ENCODE assay signal across 16 cellular contexts in the genomic region with DNA sequence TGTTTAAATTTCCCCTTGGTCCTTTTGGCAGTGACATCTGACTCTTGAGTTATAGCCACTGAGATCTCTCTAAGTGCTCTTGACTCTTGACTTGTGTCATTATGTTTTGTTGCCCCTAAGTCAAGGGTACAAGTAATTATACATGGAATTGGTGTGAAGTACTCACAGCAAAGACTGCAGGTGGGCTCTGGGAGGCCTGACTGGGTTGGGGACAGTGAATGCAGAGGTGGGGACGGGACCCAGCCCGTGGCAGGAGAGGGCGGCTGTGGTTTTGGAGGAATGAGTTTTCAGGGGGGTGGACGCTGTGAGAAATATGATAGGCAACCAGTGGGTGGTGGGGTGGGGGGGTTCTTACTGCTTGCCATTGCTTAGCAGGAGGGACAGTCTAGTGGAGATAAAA.
DNase-seq lines count a peak whose midpoint lies in the region; TF ChIP-seq lines count a peak whose summit lies in the region.
"Had no signal": no experiment of that assay in that cellular context is flagged by ENCODE, and none has a peak within 500 bp of the region (broad histone marks: within the 10 kb centered on the region; RNA-seq: fewer than 3 reads in every experiment).

No MANE protein-coding gene starts in this region.

- no peak overlapping the region for H4K12ac ChIP-seq in trophoblast cell (ENCODE audit: low read depth, low read length)

- no peaks in the 10 kb centered on the region for H3K27me3 Mint-ChIP-seq in activated CD4-positive, alpha-beta T cell treated with anti-CD3 and anti-CD28 coated beads, Interleukin-2, amount 10 ng/mL, durations not matched to agents 7 days and 5 days
- no peaks in the 10 kb centered on the region for H3K27me3 Mint-ChIP-seq in activated naive CD8-positive, alpha-beta T cell treated with anti-CD3 and anti-CD28 coated beads for 36 hours

- no peak overlapping the region for H3K27ac ChIP-seq in trophoblast cell (ENCODE audit: low read depth, low read length)
- no peak overlapping the region for H3K27ac ChIP-seq in ascending aorta
- H3K27ac ChIP-seq: prostate gland had no signal

- H3K4me2 ChIP-seq in trophoblast cell (ENCODE audit: low read length): no peak overlapping the region
- H3K4me2 ChIP-seq: smooth muscle cell had no signal

- no CpG with 5 or more reads among the region's 4 CpGs for WGBS in trophoblast cell (ENCODE audit: extremely low coverage, insufficient coverage, insufficient read length)

- H2BK5ac ChIP-seq in trophoblast cell (ENCODE audit: low read depth, low read length, poor library complexity): no peak overlapping the region

- peak overlapping the region; percentile 15 for H2BK12ac ChIP-seq in trophoblast cell (ENCODE audit: low read length)

- H3K4me1 ChIP-seq in trophoblast cell (ENCODE audit: control insufficient read depth in 1 of 2, insufficient read depth in 2 of 2, low read length in 2 of 2) (peaks cover 18 to 27% of the 10 kb centered on the region in 2 experiments), ascending aorta (peaks cover 0 to 3% of the 10 kb centered on the region in 2 donors)
- H3K4me1 ChIP-seq: prostate gland had no signal

- H3K4me1 Mint-ChIP-seq in activated CD4-positive, alpha-beta T cell treated with anti-CD3 and anti-CD28 coated beads, Interleukin-2, amount 10 ng/mL, durations not matched to agents 7 days and 5 days: peaks cover 77% of the 10 kb centered on the region
- peaks cover 75% of the 10 kb centered on the region for H3K4me1 Mint-ChIP-seq in activated naive CD8-positive, alpha-beta T cell treated with anti-CD3 and anti-CD28 coated beads for 36 hours

- H3K14ac ChIP-seq in trophoblast cell (ENCODE audit: low read length): no peak overlapping the region

- TF ChIP-seq CTCF in ascending aorta (IDR thresholded peaks at IDR 0.05): no peak

- CTCF ChIA-PET in activated CD4-positive, alpha-beta T cell treated with anti-CD3 and anti-CD28 coated beads, Interleukin-2, amount 10 ng/mL, durations not matched to agents 7 days and 5 days (lab: Charles Lee): interaction anchor here (0.8 kb wide), 1 partner anchor 148 kb away, joined by 3 read pairs; no protein-coding TSS in a partner anchor

- H3K4me3 Mint-ChIP-seq in activated CD4-positive, alpha-beta T cell treated with anti-CD3 and anti-CD28 coated beads, Interleukin-2, amount 10 ng/mL, durations not matched to agents 7 days and 5 days: no peak overlapping the region
- peak overlapping the region; percentile 25 for H3K4me3 Mint-ChIP-seq in activated naive CD8-positive, alpha-beta T cell treated with anti-CD3 and anti-CD28 coated beads for 36 hours
- H3K4me3 Mint-ChIP-seq: T-helper 1 cell treated with Interleukin-12 subunit alpha and Interleukin-12 subunit beta and Interleukin-4 antibody, amounts not matched to agents 30 μg/mL and 1 μg/mL, for 36 hours had no signal

- H3K4me3 ChIP-seq in trophoblast cell (ENCODE audit: low read depth, low read length) (no peak overlapping the region), ascending aorta (no peak overlapping the region)
- H3K4me3 ChIP-seq: prostate gland, smooth muscle cell had no signal

- H3K27me3 ChIP-seq in trophoblast cell (ENCODE audit: insufficient read depth, low read length) (no peaks in the 10 kb centered on the region), ascending aorta (no peaks in the 10 kb centered on the region)

- no peak overlapping the region for H3K9ac ChIP-seq in trophoblast cell (ENCODE audit: low read length)

- H4K91ac ChIP-seq in trophoblast cell (ENCODE audit: low read depth, low read length): no peak overlapping the region

- H3K9me3 ChIP-seq in trophoblast cell (ENCODE audit: insufficient read depth, low read depth, low read length) (no peaks in the 10 kb centered on the region), ascending aorta (no peaks in the 10 kb centered on the region)
- H3K9me3 ChIP-seq: prostate gland had no signal

- H3K79me2 ChIP-seq in trophoblast cell (ENCODE audit: control insufficient read depth, insufficient read depth, low read length, poor library complexity): peaks cover 4% of the 10 kb centered on the region

- H3K36me3 ChIP-seq in trophoblast cell (ENCODE audit: control insufficient read depth in 1 of 2, insufficient read depth in 2 of 2, low read length in 2 of 2) (peaks cover 0 to 2% of the 10 kb centered on the region in 2 experiments), ascending aorta (no peaks in the 10 kb centered on the region)
- H3K36me3 ChIP-seq: prostate gland had no signal

- POLR2A ChIA-PET in activated CD4-positive, alpha-beta T cell treated with anti-CD3 and anti-CD28 coated beads, Interleukin-2, amount 10 ng/mL, durations not matched to agents 7 days and 5 days (lab: Charles Lee): no interaction called here

- H2BK120ac ChIP-seq in trophoblast cell (ENCODE audit: insufficient read depth, low read length, poor library complexity): no peak overlapping the region

- peaks cover 70% of the 10 kb centered on the region for H3K36me3 Mint-ChIP-seq in activated CD4-positive, alpha-beta T cell treated with anti-CD3 and anti-CD28 coated beads, Interleukin-2, amount 10 ng/mL, durations not matched to agents 7 days and 5 days (ENCODE audit: low read depth)
- peaks cover 72% of the 10 kb centered on the region for H3K36me3 Mint-ChIP-seq in activated naive CD8-positive, alpha-beta T cell treated with anti-CD3 and anti-CD28 coated beads for 36 hours

- intact Hi-C loops in ascending aorta (cut with DNase I): no loop called here

- H3K4ac ChIP-seq in trophoblast cell (ENCODE audit: low read depth, low read length): no peak overlapping the region

- no peak overlapping the region for H3K23ac ChIP-seq in trophoblast cell (ENCODE audit: low read length)

- H3K18ac ChIP-seq in trophoblast cell (ENCODE audit: low read length): peak overlapping the region; percentile 72

- DNase-seq in activated CD4-positive, alpha-beta T cell treated with anti-CD3 and anti-CD28 coated beads, Interleukin-2, amount 10 ng/mL, durations not matched to agents 7 days and 5 days: no peak
- no peak for DNase-seq in activated CD4-positive, alpha-beta T cell treated with anti-CD3 and anti-CD28 coated beads, Interleukin-2, amount 50 U/mL, for 4 hours
- DNase-seq in DMS79 (lab: John Stamatoyannopoulos, UW): peak; percentile 6
- DNase-seq in activated naive CD8-positive, alpha-beta T cell treated with anti-CD3 and anti-CD28 coated beads for 36 hours: no peak
- no peak for DNase-seq in trophoblast cell
- no peak for DNase-seq in NCI-H2196 (lab: John Stamatoyannopoulos, UW; ENCODE audit: unreplicated experiment)
- no peak for DNase-seq in ascending aorta (ENCODE audit: low spot score in 2 of 2)
- no peak for DNase-seq in KG1 (lab: John Stamatoyannopoulos, UW)
- DNase-seq: activated CD4-positive, alpha-beta T cell treated with anti-CD3 and anti-CD28 coated beads for 1 hour; erythroblast; HCEC 1CT; NCI-H1694; Right ventricle myocardium superior had no signal

- H2AFZ ChIP-seq in trophoblast cell (ENCODE audit: insufficient read depth, low read length, poor library complexity): no peak overlapping the region

- H3K27ac Mint-ChIP-seq in activated CD4-positive, alpha-beta T cell treated with anti-CD3 and anti-CD28 coated beads, Interleukin-2, amount 10 ng/mL, durations not matched to agents 7 days and 5 days: peak overlapping the region; percentile 44
- peak overlapping the region; percentile 85 for H3K27ac Mint-ChIP-seq in activated naive CD8-positive, alpha-beta T cell treated with anti-CD3 and anti-CD28 coated beads for 36 hours
- H3K27ac Mint-ChIP-seq: T-helper 1 cell treated with Interleukin-12 subunit alpha and Interleukin-12 subunit beta and Interleukin-4 antibody, amounts not matched to agents 30 μg/mL and 1 μg/mL, for 36 hours had no signal

- no peak overlapping the region for H2AK5ac ChIP-seq in trophoblast cell (ENCODE audit: low read length)

- no peaks in the 10 kb centered on the region for H3K79me1 ChIP-seq in trophoblast cell (ENCODE audit: low read length)

- no peak overlapping the region for H4K8ac ChIP-seq in trophoblast cell (ENCODE audit: low read depth, low read length)

- H3K9me3 Mint-ChIP-seq in activated CD4-positive, alpha-beta T cell treated with anti-CD3 and anti-CD28 coated beads, Interleukin-2, amount 10 ng/mL, durations not matched to agents 7 days and 5 days: peaks cover under 1% of the 10 kb centered on the region
- peaks cover 5% of the 10 kb centered on the region for H3K9me3 Mint-ChIP-seq in activated naive CD8-positive, alpha-beta T cell treated with anti-CD3 and anti-CD28 coated beads for 36 hours
- H3K9me3 Mint-ChIP-seq: T-helper 1 cell treated with Interleukin-12 subunit alpha and Interleukin-12 subunit beta and Interleukin-4 antibody, amounts not matched to agents 30 μg/mL and 1 μg/mL, for 36 hours had no signal
